Comparison of ENCODE assay signal across 8 cellular contexts in genomic region chr7:8176370-8177081, GRCh38.
DNase-seq lines count a peak whose midpoint lies in the region; ATAC-seq, FAIRE-seq and TF ChIP-seq lines count a peak whose summit lies in the region.

No MANE protein-coding gene starts in this region.

- H3K36me3 ChIP-seq in OCI-LY1 (ENCODE audit: insufficient read depth, low read length) (no peaks in the 10 kb centered on the region), SJCRH30 (no peaks in the 10 kb centered on the region), kidney (ENCODE audit: control insufficient read depth in 1 of 2, insufficient read depth in 2 of 2, low read length in 2 of 2) (no peaks in the 10 kb centered on the region)

- H3K27ac ChIP-seq in OCI-LY1 (ENCODE audit: low read depth, low read length, poor library complexity, severe bottlenecking) (peak overlapping the region; percentile 98), skin epidermis (peak overlapping the region in 13 of 21 experiments; percentile 12 to 90 (median 57)), SJCRH30 (no peak overlapping the region), kidney (ENCODE audit: low read depth in 2 of 2, low read length in 2 of 2) (no peak overlapping the region)

- peak overlapping the region; percentile 41 for H3K4me3 ChIP-seq in OCI-LY1 (ENCODE audit: low read depth, low read length, poor library complexity, severe bottlenecking)
- no peak overlapping the region for H3K4me3 ChIP-seq in skin epidermis
- no peak overlapping the region for H3K4me3 ChIP-seq in SJCRH30
- H3K4me3 ChIP-seq in kidney (ENCODE audit: low read length in 2 of 2) = no peak overlapping the region

- peaks cover 45% of the 10 kb centered on the region for H3K4me1 ChIP-seq in OCI-LY1 (ENCODE audit: insufficient read depth, low read length, severe bottlenecking)
- H3K4me1 ChIP-seq in SJCRH30 = no peaks in the 10 kb centered on the region
- peaks cover 10 to 16% of the 10 kb centered on the region in 2 donors for H3K4me1 ChIP-seq in kidney (ENCODE audit: control insufficient read depth in 1 of 2, insufficient read depth in 1 of 2, low read depth in 1 of 2, low read length in 2 of 2)

- H3K4me2 ChIP-seq in OCI-LY1 (ENCODE audit: low read length) = peak overlapping the region; percentile 68

- no peaks in the 10 kb centered on the region for H3K79me2 ChIP-seq in OCI-LY1 (ENCODE audit: insufficient read depth, low read length)

- no peaks in the 10 kb centered on the region; the same call in 1 of the 2 replicates for H3F3A ChIP-seq in OCI-LY1 (ENCODE audit: insufficient read depth, low read length)

- ATAC-seq in HG03060 (IDR thresholded peaks at IDR 0.05; ENCODE audit: low read depth, unreplicated experiment) = peak; percentile 69

- H2AFZ ChIP-seq in OCI-LY1 (ENCODE audit: low read length) = peak overlapping the region; percentile 50; the same call in 1 of the 2 replicates

- H3K27me3 ChIP-seq in OCI-LY1 (ENCODE audit: insufficient read depth, low read length) = no peaks in the 10 kb centered on the region
- H3K27me3 ChIP-seq in SJCRH30 = no peaks in the 10 kb centered on the region

- DNase-seq in SKM-1 treated with dmso at 0.1 percent for 144 hours (lab: John Stamatoyannopoulos, UW; ENCODE audit: unreplicated experiment) (peak; percentile 37), SKM-1 (lab: John Stamatoyannopoulos, UW; ENCODE audit: unreplicated experiment) (no peak), SJCRH30 (no peak), kidney (no peak)
- peak; percentile 53 for DNase-seq in activated naive CD4-positive, alpha-beta T cell treated with anti-CD3 and anti-CD28 coated beads, Interleukin-2, amount 50 U/mL, for 16 hours

- H4K20me1 ChIP-seq in OCI-LY1 (ENCODE audit: insufficient read depth, low read length) = no peaks in the 10 kb centered on the region

- no peaks in the 10 kb centered on the region for H3K9me2 ChIP-seq in OCI-LY1 (ENCODE audit: low read depth, low read length)

- TF ChIP-seq CTCF in OCI-LY1 (IDR thresholded peaks at IDR 0.05; ENCODE audit: low read length) (no peak), kidney (IDR thresholded peaks at IDR 0.05; ENCODE audit: borderline replicate concordance, extremely low read depth, insufficient read depth) (no peak)

- intact Hi-C loops in kidney (cut with DNase I) = no loop called here

- FAIRE-seq in kidney (lab: Jason Lieb, UNC) = no peak

- H3K9ac ChIP-seq in OCI-LY1 (ENCODE audit: low read length) (peak overlapping the region; percentile 71), kidney (ENCODE audit: low read length in 2 of 2) (no peak overlapping the region)

- H3K9me3 ChIP-seq in OCI-LY1 (ENCODE audit: low read length) (no peaks in the 10 kb centered on the region), SJCRH30 (replicated peaks) (no peaks in the 10 kb centered on the region), kidney (ENCODE audit: control insufficient read depth in 1 of 2, low read length in 2 of 2) (no peaks in the 10 kb centered on the region)

Comparison
In these comparisons a context has a peak if more than half of its experiments do, and no peak if none do; other contexts are left out.
1. DNase-seq: peak in SKM-1 treated with dmso at 0.1 percent for 144 hours (single experiment) and activated naive CD4-positive, alpha-beta T cell treated with anti-CD3 and anti-CD28 coated beads, Interleukin-2, amount 50 U/mL, for 16 hours (single experiment); none in SKM-1 (single experiment), SJCRH30 (0 of 2) and kidney (single experiment).
2. H3K27ac ChIP-seq: peak in OCI-LY1 (single experiment) and skin epidermis (13 of 21); none in SJCRH30 (single experiment) and kidney (0 of 2).